Comparison of ENCODE assay signal across 21 cellular contexts in the genomic region with DNA sequence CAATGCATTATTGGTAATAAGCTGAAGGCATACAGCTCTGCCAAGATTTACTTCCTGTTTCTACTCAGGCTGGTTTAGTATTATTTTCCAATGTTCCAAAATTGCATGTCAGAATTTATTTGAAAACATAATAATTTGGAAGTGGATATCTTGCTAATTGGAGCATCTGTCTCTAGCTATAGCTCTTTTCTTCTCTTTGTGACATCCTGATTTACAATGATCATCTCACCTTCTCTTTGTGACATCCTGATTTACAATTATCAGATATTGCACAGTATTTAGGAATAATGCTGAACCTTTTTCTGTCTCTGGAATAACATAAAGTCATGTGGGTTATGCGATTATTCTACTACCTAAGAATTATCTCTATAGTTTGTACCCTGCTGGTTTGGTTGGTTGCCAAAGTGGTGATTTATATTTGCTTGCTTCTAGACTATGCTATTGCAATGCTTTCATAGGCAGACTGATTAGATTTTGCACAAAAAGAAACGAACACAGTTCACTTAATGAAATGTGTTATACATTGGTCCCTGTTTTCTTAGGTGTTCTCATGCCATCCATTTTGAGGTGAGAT. TPM values are rescaled to one million over a fixed set of nuclear protein-coding genes. Genes with fewer than 3 reads are reported as not detected.
A peak's percentile ranks its signal among the peaks of the same experiment; 100 is the strongest.
DNase-seq lines count a peak whose midpoint lies in the region; FAIRE-seq and TF ChIP-seq lines count a peak whose summit lies in the region.
"Had no signal": no experiment of that assay in that cellular context is flagged by ENCODE, and none has a peak within 500 bp of the region (broad histone marks: within the 10 kb centered on the region; RNA-seq: fewer than 3 reads in every experiment).

No MANE protein-coding gene starts in this region.

- no peak overlapping the region for H3K9ac ChIP-seq in astrocyte (ENCODE audit: low read length)

- peaks cover 6% of the 10 kb centered on the region for H3K4me1 ChIP-seq in astrocyte (ENCODE audit: insufficient read depth, low read length)
- H3K4me1 ChIP-seq: Caco-2 had no signal

- H3K4me1 Mint-ChIP-seq in astrocyte (ENCODE audit: low read depth, unreplicated experiment) (peaks cover 4% of the 10 kb centered on the region), nephron (peaks cover 59% of the 10 kb centered on the region)
- H3K4me1 Mint-ChIP-seq in activated naive CD4-positive, alpha-beta T cell treated with anti-CD3 and anti-CD28 coated beads, Interleukin-2, amount 10 ng/mL, durations not matched to agents 7 days and 5 days = no peaks in the 10 kb centered on the region
- H3K4me1 Mint-ChIP-seq: B cell; CD4-positive, CD25-positive, alpha-beta regulatory T cell had no signal

- H3K79me2 ChIP-seq in astrocyte (ENCODE audit: insufficient read depth, low read length) = no peaks in the 10 kb centered on the region

- no peaks in the 10 kb centered on the region for H3K9me3 Mint-ChIP-seq in astrocyte (ENCODE audit: unreplicated experiment)
- no peaks in the 10 kb centered on the region for H3K9me3 Mint-ChIP-seq in nephron
- H3K9me3 Mint-ChIP-seq in activated naive CD4-positive, alpha-beta T cell treated with anti-CD3 and anti-CD28 coated beads, Interleukin-2, amount 10 ng/mL, durations not matched to agents 7 days and 5 days = no peaks in the 10 kb centered on the region
- H3K9me3 Mint-ChIP-seq: HFFc6 had no signal

- peak; percentile 4 for DNase-seq in NCI-H345 (lab: John Stamatoyannopoulos, UW)
- DNase-seq in NCI-H345 treated with DMSO at 0.1 percent for 48 hours (lab: John Stamatoyannopoulos, UW; ENCODE audit: unreplicated experiment) = no peak
- DNase-seq in NCI-H2227 treated with DMSO at 0.1 percent for 48 hours (lab: John Stamatoyannopoulos, UW) = peak; percentile 78
- no peak for DNase-seq in astrocyte (ENCODE audit: low read depth)
- DNase-seq in RPMI8226 = no peak
- no peak for DNase-seq in GM03348 (ENCODE audit: low spot score)
- no peak for DNase-seq in activated naive CD4-positive, alpha-beta T cell treated with anti-CD3 and anti-CD28 coated beads, Interleukin-2, amount 10 ng/mL, durations not matched to agents 7 days and 5 days
- DNase-seq: 8988T; Caco-2; CD4-positive, CD25-positive, alpha-beta regulatory T cell; HFFc6; NCI-H1048; NCI-H1436 treated with DMSO at 0.1 percent for 48 hours; NCI-H2107; SHP77 treated with DMSO at 0.1 percent for 48 hours had no signal

- no peaks in the 10 kb centered on the region for H3K36me3 ChIP-seq in astrocyte (ENCODE audit: insufficient read depth, low read length)

- TF ChIP-seq CTCF in astrocyte (IDR thresholded peaks at IDR 0.05; ENCODE audit: insufficient read depth, low read depth, low read length) (no peak), nephron (IDR thresholded peaks at IDR 0.05; ENCODE audit: unreplicated experiment in 3 of 3) (no peak)

- H3K9me3 ChIP-seq in astrocyte (ENCODE audit: insufficient read depth, low read depth, low read length) = no peaks in the 10 kb centered on the region
- H3K9me3 ChIP-seq: Caco-2 had no signal

- H3K4me3 Mint-ChIP-seq in astrocyte (ENCODE audit: unreplicated experiment) = no peak overlapping the region
- H3K4me3 Mint-ChIP-seq in nephron = no peak overlapping the region
- H3K4me3 Mint-ChIP-seq in activated naive CD4-positive, alpha-beta T cell treated with anti-CD3 and anti-CD28 coated beads, Interleukin-2, amount 10 ng/mL, durations not matched to agents 7 days and 5 days = no peak overlapping the region
- H3K4me3 Mint-ChIP-seq: B cell; CD4-positive, CD25-positive, alpha-beta regulatory T cell; HFFc6 had no signal

- no peak overlapping the region for H2AFZ ChIP-seq in astrocyte (ENCODE audit: low read depth, low read length)

- no peaks in the 10 kb centered on the region for H4K20me1 ChIP-seq in astrocyte (ENCODE audit: insufficient read depth, low read length)

- FAIRE-seq in astrocyte (lab: Jason Lieb, UNC) = peak; percentile 47
- FAIRE-seq: G401.6, H54 had no signal

- no peak overlapping the region for H3K4me3 ChIP-seq in astrocyte (ENCODE audit: insufficient read depth, low read depth, low read length)

- no peak overlapping the region for H3K27ac Mint-ChIP-seq in astrocyte (ENCODE audit: unreplicated experiment)
- peak overlapping the region in 2 of 3 experiments; percentile 30 to 39 for H3K27ac Mint-ChIP-seq in nephron
- no peak overlapping the region for H3K27ac Mint-ChIP-seq in activated naive CD4-positive, alpha-beta T cell treated with anti-CD3 and anti-CD28 coated beads, Interleukin-2, amount 10 ng/mL, durations not matched to agents 7 days and 5 days
- H3K27ac Mint-ChIP-seq: B cell; CD4-positive, CD25-positive, alpha-beta regulatory T cell; HFFc6 had no signal

- no peak overlapping the region for H3K4me2 ChIP-seq in astrocyte (ENCODE audit: low read length)

- H3K27ac ChIP-seq in astrocyte (ENCODE audit: low read depth, low read length) = no peak overlapping the region

- CTCF ChIA-PET in activated naive CD4-positive, alpha-beta T cell treated with anti-CD3 and anti-CD28 coated beads, Interleukin-2, amount 10 ng/mL, durations not matched to agents 7 days and 5 days (lab: Charles Lee) = interaction anchor here (0.7 kb wide), 1 partner anchor 239 kb away, joined by 3 read pairs; no protein-coding TSS in a partner anchor

- H3K36me3 Mint-ChIP-seq in astrocyte (ENCODE audit: low read depth, unreplicated experiment) (no peaks in the 10 kb centered on the region), nephron (ENCODE audit: low read depth) (no peaks in the 10 kb centered on the region)
- H3K36me3 Mint-ChIP-seq in activated naive CD4-positive, alpha-beta T cell treated with anti-CD3 and anti-CD28 coated beads, Interleukin-2, amount 10 ng/mL, durations not matched to agents 7 days and 5 days = no peaks in the 10 kb centered on the region
- H3K36me3 Mint-ChIP-seq: CD4-positive, CD25-positive, alpha-beta regulatory T cell had no signal

- no peaks in the 10 kb centered on the region for H3K27me3 Mint-ChIP-seq in astrocyte (ENCODE audit: low read depth, unreplicated experiment)
- no peaks in the 10 kb centered on the region for H3K27me3 Mint-ChIP-seq in nephron (ENCODE audit: low read depth)
- no peaks in the 10 kb centered on the region for H3K27me3 Mint-ChIP-seq in activated naive CD4-positive, alpha-beta T cell treated with anti-CD3 and anti-CD28 coated beads, Interleukin-2, amount 10 ng/mL, durations not matched to agents 7 days and 5 days

- no peaks in the 10 kb centered on the region for H3K27me3 ChIP-seq in astrocyte (ENCODE audit: insufficient read depth, low read length)

RNA-seq across cellular contexts. Expression of gene CABCOCO1, which starts 44.3 kb away (rescaled TPM):
- total RNA-seq in astrocyte = 0.23 TPM in 1 of 2 replicates, not detected in the other
- total RNA-seq: B cell; Caco-2; CD4-positive, CD25-positive, alpha-beta regulatory T cell; MCF 10A; RPMI7951 had no signal

Comparison
In these comparisons a context has a peak if more than half of its experiments do, and no peak if none do; other contexts are left out.
1. DNase-seq: peak in NCI-H345 (single experiment) and NCI-H2227 treated with DMSO at 0.1 percent for 48 hours (single experiment); none in NCI-H345 treated with DMSO at 0.1 percent for 48 hours (single experiment), astrocyte (single experiment), RPMI8226 (single experiment), GM03348 (single experiment) and activated naive CD4-positive, alpha-beta T cell treated with anti-CD3 and anti-CD28 coated beads, Interleukin-2, amount 10 ng/mL, durations not matched to agents 7 days and 5 days (single experiment).
2. H3K27ac Mint-ChIP-seq: peak in nephron (2 of 3); none in astrocyte (single experiment) and activated naive CD4-positive, alpha-beta T cell treated with anti-CD3 and anti-CD28 coated beads, Interleukin-2, amount 10 ng/mL, durations not matched to agents 7 days and 5 days (single experiment).